In genomic region chr1:202315576-202316168, GRCh38 we compare ENCODE assay signal across 8 cellular contexts. TPM values are rescaled to one million over a fixed set of nuclear protein-coding genes. Genes with fewer than 3 reads are reported as not detected.
A peak's percentile ranks its signal among the peaks of the same experiment; 100 is the strongest.
DNase-seq lines count a peak whose midpoint lies in the region; ATAC-seq and TF ChIP-seq lines count a peak whose summit lies in the region.

No MANE protein-coding gene starts in this region.

- no peak overlapping the region for H3K27ac Mint-ChIP-seq in T-helper 17 cell

- 8 to 11% (median 9%) methylated on average over 9 of the region's 9 CpGs for WGBS in adrenal gland, 4 donors

- in situ Hi-C loops in ACHN (cut with HindIII; ENCODE audit: low pct_ligation_motif_present, low pct_unique_long_range_greater_than_20kb, low sequenced_read_pairs) = loop anchor here (25.0 kb wide), 1 partner anchor 103 kb away; no protein-coding TSS in a partner anchor

- H3K4me1 Mint-ChIP-seq in T-helper 17 cell = peaks cover 6% of the 10 kb centered on the region

- no peak overlapping the region for H3K4me3 ChIP-seq in adrenal gland

- H3K9me3 ChIP-seq in T-helper 17 cell (ENCODE audit: control insufficient read depth, low read length, poor library complexity, severe bottlenecking) = no peaks in the 10 kb centered on the region
- no peaks in the 10 kb centered on the region for H3K9me3 ChIP-seq in adrenal gland (replicated peaks in 1 of 3)

- no peak for TF ChIP-seq POLR2A in adrenal gland (IDR thresholded peaks at IDR 0.05)

- H3K36me3 Mint-ChIP-seq in T-helper 17 cell (ENCODE audit: low read depth) = no peaks in the 10 kb centered on the region

- H3K4me1 ChIP-seq in adrenal gland (replicated peaks in 1 of 2) = peaks cover 0 to 4% of the 10 kb centered on the region in 2 donors

- H3K27me3 Mint-ChIP-seq in T-helper 17 cell = peaks cover 25% of the 10 kb centered on the region

- intact Hi-C loops in adrenal gland (cut with DNase I) = loop anchor here (2.0 kb wide), 1 partner anchor 123 kb away; the partner anchor contains the start of gene LGR6 (in 2 of the 2)
- intact Hi-C loops in left ventricle myocardium superior (cut with micrococcal nuclease) = loop anchor here (10.0 kb wide), 1 partner anchor 131 kb away; no protein-coding TSS in a partner anchor

- H3K27me3 ChIP-seq in adrenal gland = no peaks in the 10 kb centered on the region

- no peak overlapping the region for H3K27ac ChIP-seq in adrenal gland

- no peaks in the 10 kb centered on the region for H3K36me3 ChIP-seq in adrenal gland (replicated peaks in 1 of 2)

- no peak overlapping the region for H3K4me3 Mint-ChIP-seq in T-helper 17 cell

- TF ChIP-seq CTCF in adrenal gland (IDR thresholded peaks at IDR 0.05) = peak; percentile 79 to 96 (median 88)

- ATAC-seq in T-helper 17 cell (peak; percentile 86), left ventricle myocardium superior (peak; percentile 89), GM19023 (IDR thresholded peaks at IDR 0.05; ENCODE audit: unreplicated experiment) (no peak)

- DNase-seq in ACHN (peak; percentile 76), GM19240 (ENCODE audit: insufficient read length, low spot score) (peak; percentile 85), NCI-H146 treated with DMSO at 0.1 percent for 48 hours (lab: John Stamatoyannopoulos, UW; ENCODE audit: unreplicated experiment) (peak; percentile 69), T-helper 17 cell (peak; percentile 52 to 69 (median 54)), adrenal gland (peak; percentile 67 to 90 (median 82)), left ventricle myocardium superior (peak; percentile 82), retina (peak; percentile 81)

RNA-seq across cellular contexts. Expression of gene UBE2T, which starts 26.1 kb away (rescaled TPM):
- 1 to 10 TPM; 1.6 to 2.4 TPM for total RNA-seq in T-helper 17 cell
- total RNA-seq in adrenal gland = 10 to 100 TPM in 1 of 8 donors, 1 to 10 TPM in 7; 2.2 to 12.1 (median 3.4) TPM
- polyA plus RNA-seq in adrenal gland = 1 to 10 TPM; 3.0 to 7.7 (median 4.5) TPM
- 13.0 TPM for total RNA-seq in left ventricle myocardium superior

RNA-seq across cellular contexts. Expression of gene PPP1R12B, which starts 32.8 kb away (rescaled TPM):
- total RNA-seq in T-helper 17 cell (10 to 100 TPM; 28.6 to 30.4 TPM), adrenal gland (10 to 100 TPM; 16.6 to 43.9 (median 22.5) TPM), left ventricle myocardium superior (667 TPM)
- 10 to 100 TPM in 1 of 3 donors, 1 to 10 TPM in 2; 3.0 to 15.7 (median 5.7) TPM for polyA plus RNA-seq in adrenal gland

Comparison
In these comparisons a context has a peak if more than half of its experiments do, and no peak if none do; other contexts are left out.
1. RNA of gene PPP1R12B, which starts 32.8 kb away (total RNA-seq): 667 TPM in left ventricle myocardium superior (single experiment); 28.6 to 30.4 TPM in T-helper 17 cell and 16.6 to 43.9 TPM in adrenal gland; every median in the first group is over 10 times any median in the second.
2. Peak in every context shown above with its lines, with median percentiles within 50 percentile points of each other: DNase-seq.